Comparison of ENCODE assay signal across 2 cellular contexts in the genomic region with DNA sequence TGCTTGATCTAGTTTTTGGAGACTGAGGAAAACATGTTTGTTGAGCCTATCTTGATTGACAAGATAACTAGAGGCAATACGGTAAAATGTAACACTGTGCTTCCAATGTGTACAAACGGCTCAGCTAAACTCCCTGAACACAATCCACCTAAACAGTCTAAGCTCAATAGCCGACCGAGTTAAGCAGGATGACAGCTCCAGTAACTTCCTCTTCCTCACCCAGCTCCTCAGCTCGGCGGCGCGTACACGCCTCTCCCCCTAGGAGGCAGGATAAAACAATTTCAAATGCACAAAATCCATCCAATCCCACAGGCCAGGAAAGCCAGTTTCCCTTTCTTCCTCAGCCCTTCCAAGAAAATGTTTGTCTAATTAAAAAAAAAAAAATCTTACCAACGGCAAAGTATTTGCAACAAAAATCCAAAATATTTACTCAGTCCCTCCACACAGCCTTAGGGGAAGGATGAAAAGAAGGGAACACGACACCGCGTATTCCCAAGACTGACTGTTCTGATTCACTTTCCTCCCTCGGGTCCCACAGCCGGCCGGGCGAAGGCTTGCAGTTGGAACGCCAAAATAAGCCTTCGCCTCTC.
TF ChIP-seq lines count a peak whose summit lies in the region.

No MANE protein-coding gene starts in this region.

TF ChIP-seq in HCT116, 20 proteins besides CTCF, POLR2A, EP300 and RAD21:
- 0 out of 2 replicates have a peak, but pooled peaks have one; percentile 35 for TF ChIP-seq EGR1 (IDR thresholded peaks at IDR 0.05; ENCODE audit: low read depth)
- TF ChIP-seq, protein P1, sequence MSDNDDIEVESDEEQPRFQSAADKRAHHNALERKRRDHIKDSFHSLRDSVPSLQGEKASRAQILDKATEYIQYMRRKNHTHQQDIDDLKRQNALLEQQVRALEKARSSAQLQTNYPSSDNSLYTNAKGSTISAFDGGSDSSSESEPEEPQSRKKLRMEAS (IDR thresholded peaks at IDR 0.05) = peak; percentile 64; the same call in 1 of the 2 replicates
- no peak for TF ChIP-seq CEBPB (IDR thresholded peaks at IDR 0.05; ENCODE audit: low read depth)
- TF ChIP-seq CBX3 (IDR thresholded peaks at IDR 0.05; ENCODE audit: low read depth) = no peak
- TF ChIP-seq, protein P2, sequence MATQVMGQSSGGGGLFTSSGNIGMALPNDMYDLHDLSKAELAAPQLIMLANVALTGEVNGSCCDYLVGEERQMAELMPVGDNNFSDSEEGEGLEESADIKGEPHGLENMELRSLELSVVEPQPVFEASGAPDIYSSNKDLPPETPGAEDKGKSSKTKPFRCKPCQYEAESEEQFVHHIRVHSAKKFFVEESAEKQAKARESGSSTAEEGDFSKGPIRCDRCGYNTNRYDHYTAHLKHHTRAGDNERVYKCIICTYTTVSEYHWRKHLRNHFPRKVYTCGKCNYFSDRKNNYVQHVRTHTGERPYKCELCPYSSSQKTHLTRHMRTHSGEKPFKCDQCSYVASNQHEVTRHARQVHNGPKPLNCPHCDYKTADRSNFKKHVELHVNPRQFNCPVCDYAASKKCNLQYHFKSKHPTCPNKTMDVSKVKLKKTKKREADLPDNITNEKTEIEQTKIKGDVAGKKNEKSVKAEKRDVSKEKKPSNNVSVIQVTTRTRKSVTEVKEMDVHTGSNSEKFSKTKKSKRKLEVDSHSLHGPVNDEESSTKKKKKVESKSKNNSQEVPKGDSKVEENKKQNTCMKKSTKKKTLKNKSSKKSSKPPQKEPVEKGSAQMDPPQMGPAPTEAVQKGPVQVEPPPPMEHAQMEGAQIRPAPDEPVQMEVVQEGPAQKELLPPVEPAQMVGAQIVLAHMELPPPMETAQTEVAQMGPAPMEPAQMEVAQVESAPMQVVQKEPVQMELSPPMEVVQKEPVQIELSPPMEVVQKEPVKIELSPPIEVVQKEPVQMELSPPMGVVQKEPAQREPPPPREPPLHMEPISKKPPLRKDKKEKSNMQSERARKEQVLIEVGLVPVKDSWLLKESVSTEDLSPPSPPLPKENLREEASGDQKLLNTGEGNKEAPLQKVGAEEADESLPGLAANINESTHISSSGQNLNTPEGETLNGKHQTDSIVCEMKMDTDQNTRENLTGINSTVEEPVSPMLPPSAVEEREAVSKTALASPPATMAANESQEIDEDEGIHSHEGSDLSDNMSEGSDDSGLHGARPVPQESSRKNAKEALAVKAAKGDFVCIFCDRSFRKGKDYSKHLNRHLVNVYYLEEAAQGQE (IDR thresholded peaks at IDR 0.05; ENCODE audit: low read depth) = no peak
- no peak for TF ChIP-seq ZNF274 (IDR thresholded peaks at IDR 0.05; ENCODE audit: low read depth, low read length)
- no peak for TF ChIP-seq POLR2AphosphoS5 (IDR thresholded peaks at IDR 0.05; ENCODE audit: low read depth, low read length)

TF ChIP-seq in GM12878, 131 proteins besides CTCF, POLR2A, EP300 and RAD21:
- TF ChIP-seq MEF2A (IDR thresholded peaks at IDR 0.05; ENCODE audit: insufficient read depth, low read depth, low read length) = 0 out of 2 replicates have a peak, but pooled peaks have one; percentile 3
- TF ChIP-seq TAF1 (IDR thresholded peaks at IDR 0.05; ENCODE audit: borderline replicate concordance, low read depth, low read length) = no peak
- TF ChIP-seq, protein P3, sequence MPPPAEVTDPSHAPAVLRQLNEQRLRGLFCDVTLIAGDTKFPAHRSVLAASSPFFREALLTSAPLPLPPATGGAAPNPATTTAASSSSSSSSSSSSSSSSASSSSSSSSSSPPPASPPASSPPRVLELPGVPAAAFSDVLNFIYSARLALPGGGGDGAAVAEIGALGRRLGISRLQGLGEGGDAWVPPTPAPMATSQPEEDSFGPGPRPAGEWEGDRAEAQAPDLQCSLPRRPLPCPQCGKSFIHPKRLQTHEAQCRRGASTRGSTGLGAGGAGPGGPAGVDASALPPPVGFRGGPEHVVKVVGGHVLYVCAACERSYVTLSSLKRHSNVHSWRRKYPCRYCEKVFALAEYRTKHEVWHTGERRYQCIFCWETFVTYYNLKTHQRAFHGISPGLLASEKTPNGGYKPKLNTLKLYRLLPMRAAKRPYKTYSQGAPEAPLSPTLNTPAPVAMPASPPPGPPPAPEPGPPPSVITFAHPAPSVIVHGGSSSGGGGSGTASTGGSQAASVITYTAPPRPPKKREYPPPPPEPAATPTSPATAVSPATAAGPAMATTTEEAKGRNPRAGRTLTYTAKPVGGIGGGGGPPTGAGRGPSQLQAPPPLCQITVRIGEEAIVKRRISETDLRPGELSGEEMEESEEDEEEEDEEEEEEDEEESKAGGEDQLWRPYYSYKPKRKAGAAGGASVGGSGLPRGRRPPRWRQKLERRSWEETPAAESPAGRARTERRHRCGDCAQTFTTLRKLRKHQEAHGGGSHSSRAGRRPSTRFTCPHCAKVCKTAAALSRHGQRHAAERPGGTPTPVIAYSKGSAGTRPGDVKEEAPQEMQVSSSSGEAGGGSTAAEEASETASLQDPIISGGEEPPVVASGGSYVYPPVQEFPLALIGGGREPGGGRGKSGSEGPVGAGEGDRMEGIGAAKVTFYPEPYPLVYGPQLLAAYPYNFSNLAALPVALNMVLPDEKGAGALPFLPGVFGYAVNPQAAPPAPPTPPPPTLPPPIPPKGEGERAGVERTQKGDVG (CRISPR knock-in tag; IDR thresholded peaks at IDR 0.05) = no peak
- 0 out of 2 replicates have a peak, but pooled peaks have one; percentile 16 for TF ChIP-seq SMC3 (IDR thresholded peaks at IDR 0.05; ENCODE audit: borderline replicate concordance, low read length)
- TF ChIP-seq, protein P4, sequence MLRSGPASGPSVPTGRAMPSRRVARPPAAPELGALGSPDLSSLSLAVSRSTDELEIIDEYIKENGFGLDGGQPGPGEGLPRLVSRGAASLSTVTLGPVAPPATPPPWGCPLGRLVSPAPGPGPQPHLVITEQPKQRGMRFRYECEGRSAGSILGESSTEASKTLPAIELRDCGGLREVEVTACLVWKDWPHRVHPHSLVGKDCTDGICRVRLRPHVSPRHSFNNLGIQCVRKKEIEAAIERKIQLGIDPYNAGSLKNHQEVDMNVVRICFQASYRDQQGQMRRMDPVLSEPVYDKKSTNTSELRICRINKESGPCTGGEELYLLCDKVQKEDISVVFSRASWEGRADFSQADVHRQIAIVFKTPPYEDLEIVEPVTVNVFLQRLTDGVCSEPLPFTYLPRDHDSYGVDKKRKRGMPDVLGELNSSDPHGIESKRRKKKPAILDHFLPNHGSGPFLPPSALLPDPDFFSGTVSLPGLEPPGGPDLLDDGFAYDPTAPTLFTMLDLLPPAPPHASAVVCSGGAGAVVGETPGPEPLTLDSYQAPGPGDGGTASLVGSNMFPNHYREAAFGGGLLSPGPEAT (IDR thresholded peaks at IDR 0.05; ENCODE audit: low read depth) = peak; percentile 45; the same call in 1 of the 2 replicates
- TF ChIP-seq SREBF1 (IDR thresholded peaks at IDR 0.05; ENCODE audit: low read length) = no peak
- 0 out of 2 replicates have a peak, but pooled peaks have one; percentile 16 for TF ChIP-seq ASH2L (IDR thresholded peaks at IDR 0.05; ENCODE audit: borderline replicate concordance, low read depth)
- TF ChIP-seq CBX5 (IDR thresholded peaks at IDR 0.05; ENCODE audit: low read depth) = 0 out of 2 replicates have a peak, but pooled peaks have one; percentile 7
- no peak for TF ChIP-seq IKZF1 (conservative IDR thresholded peaks at IDR 0.05)
- TF ChIP-seq, protein P5, sequence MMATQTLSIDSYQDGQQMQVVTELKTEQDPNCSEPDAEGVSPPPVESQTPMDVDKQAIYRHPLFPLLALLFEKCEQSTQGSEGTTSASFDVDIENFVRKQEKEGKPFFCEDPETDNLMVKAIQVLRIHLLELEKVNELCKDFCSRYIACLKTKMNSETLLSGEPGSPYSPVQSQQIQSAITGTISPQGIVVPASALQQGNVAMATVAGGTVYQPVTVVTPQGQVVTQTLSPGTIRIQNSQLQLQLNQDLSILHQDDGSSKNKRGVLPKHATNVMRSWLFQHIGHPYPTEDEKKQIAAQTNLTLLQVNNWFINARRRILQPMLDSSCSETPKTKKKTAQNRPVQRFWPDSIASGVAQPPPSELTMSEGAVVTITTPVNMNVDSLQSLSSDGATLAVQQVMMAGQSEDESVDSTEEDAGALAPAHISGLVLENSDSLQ (IDR thresholded peaks at IDR 0.05) = peak; percentile 28; the same call in 1 of the 2 replicates
- no peak for TF ChIP-seq POU2F2 (IDR thresholded peaks at IDR 0.05; ENCODE audit: borderline replicate concordance, low read depth, low read length)
- TF ChIP-seq EED (IDR thresholded peaks at IDR 0.05; ENCODE audit: low read depth) = 0 out of 2 replicates have a peak, but pooled peaks have one; percentile 34
- TF ChIP-seq IKZF2 (IDR thresholded peaks at IDR 0.05) = peak in 1 of 2 experiments; percentile 47; a peak in 3 of 4 replicates
- TF ChIP-seq SPI1 (IDR thresholded peaks at IDR 0.05; ENCODE audit: borderline replicate concordance, insufficient read depth, low read depth, low read length) = peak; percentile 16; the same call in 1 of the 2 replicates
